ENCODE assay signal across 32 cellular contexts in genomic region chr18:25010623-25011374, GRCh38.
"Had no signal": no experiment of that assay in that cellular context is flagged by ENCODE, and none has a peak within 500 bp of the region (broad histone marks: within the 10 kb centered on the region; RNA-seq: fewer than 3 reads in every experiment).

No MANE protein-coding gene starts in this region.

- H3K36me3 Mint-ChIP-seq: activated naive CD4-positive, alpha-beta T cell treated with anti-CD3 and anti-CD28 coated beads, Interleukin-2, amount 50 U/mL, for 24 hours had no signal

- H3K4me3 ChIP-seq: breast epithelium, K562, SK-N-MC had no signal

- H3K4me1 Mint-ChIP-seq: activated naive CD4-positive, alpha-beta T cell treated with anti-CD3 and anti-CD28 coated beads, Interleukin-2, amount 50 U/mL, for 24 hours; WTC11 had no signal

- H3K27me3 ChIP-seq: breast epithelium had no signal

- H3K27ac ChIP-seq: breast epithelium, SK-N-MC had no signal

- ATAC-seq: activated CD8-positive, alpha-beta T cell treated with anti-CD3 and anti-CD28 coated beads, Interleukin-2, amount 10 ng/mL, durations not matched to agents 7 days and 5 days; K562; Panc1; Right ventricle myocardium inferior; WTC11 had no signal

- DNase-seq: activated CD4-positive, alpha-beta T cell treated with anti-CD3 and anti-CD28 coated beads for 48 hours; activated CD4-positive, alpha-beta T cell treated with anti-CD3 and anti-CD28 coated beads, Interleukin-2, amount 50 U/mL, for 4 hours; activated CD4-positive, CD25-positive, alpha-beta regulatory T cell treated with anti-CD3 and anti-CD28 coated beads, Interleukin-2, amount 50 U/mL, for 72 hours; activated CD8-positive, alpha-beta memory T cell treated with anti-CD3 and anti-CD28 coated beads, Interleukin-2, amount 50 U/mL, for 48 hours; activated CD8-positive, alpha-beta T cell treated with anti-CD3 and anti-CD28 coated beads, Interleukin-2, amount 10 ng/mL, durations not matched to agents 7 days and 5 days; activated effector memory CD4-positive, alpha-beta T cell treated with Interleukin-2 at 50 U/mL for 16 hours; activated naive CD4-positive, alpha-beta T cell; activated T-cell treated with anti-CD3 and anti-CD28 coated beads, Interleukin-2, amount 50 U/mL, for 1 hour; aorta; caudate nucleus; Karpas-422; MM.1S; NCI-H1092; NCI-H1417; NCI-H1930; NCI-H2171; NCI-H2227 treated with DMSO at 0.1 percent for 48 hours; NCI-H446 treated with DMSO at 0.1 percent for 48 hours; NCI-H526; NCI-H82; NK-92 treated with Interleukin-12 subunit alpha and Interleukin-12 subunit beta, amount 100 ng/mL, for 24 hours; OCI-M1; RPMI8226; SW 1271 had no signal

- H3K4me1 ChIP-seq: breast epithelium had no signal

- H3K27ac Mint-ChIP-seq: activated CD8-positive, alpha-beta T cell treated with anti-CD3 and anti-CD28 coated beads, Interleukin-2, amount 10 ng/mL, durations not matched to agents 7 days and 5 days; activated naive CD4-positive, alpha-beta T cell treated with anti-CD3 and anti-CD28 coated beads, Interleukin-2, amount 50 U/mL, for 24 hours; T-helper 2 cell treated with Interferon-gamma antibody and Interleukin-4, amounts not matched to agents 5 μg/mL and 100 μg/mL, for 36 hours; WTC11 had no signal

- H3K4me3 Mint-ChIP-seq: activated CD8-positive, alpha-beta T cell treated with anti-CD3 and anti-CD28 coated beads, Interleukin-2, amount 10 ng/mL, durations not matched to agents 7 days and 5 days; activated naive CD4-positive, alpha-beta T cell treated with anti-CD3 and anti-CD28 coated beads, Interleukin-2, amount 50 U/mL, for 24 hours; T-helper 2 cell treated with Interferon-gamma antibody and Interleukin-4, amounts not matched to agents 5 μg/mL and 100 μg/mL, for 36 hours; WTC11 had no signal

- H3K27me3 Mint-ChIP-seq: activated naive CD4-positive, alpha-beta T cell treated with anti-CD3 and anti-CD28 coated beads, Interleukin-2, amount 50 U/mL, for 24 hours had no signal

- H3K36me3 ChIP-seq: breast epithelium had no signal
